ENCODE assay signal across 26 cellular contexts in genomic region chr2:187431911-187432310, GRCh38.
"Had no signal": no experiment of that assay in that cellular context is flagged by ENCODE, and none has a peak within 500 bp of the region (broad histone marks: within the 10 kb centered on the region; RNA-seq: fewer than 3 reads in every experiment).

No MANE protein-coding gene starts in this region.

- H3K27me3 Mint-ChIP-seq: dendritic cell treated with granulocyte-macrophage colony-stimulating factor and Interleukin-4, amounts not matched to agents 40 ng/mL and 50 ng/mL, for 4 days; memory B cell; natural killer cell treated with Interleukin-12 subunit alpha and Interleukin-12 subunit beta and Interleukin-15 and Interleukin-18, amount 100 ng/mL, for 72 hours; progenitor cell of endocrine pancreas; stimulated activated memory B cell treated with anti-CD40 and anti-IgM and Interleukin-4, amounts not matched to agents 10 μg/mL and 1 μg/mL and 100 μg/mL, for 72 hours; stimulated activated naive CD8-positive, alpha-beta T cell treated with anti-CD3 and anti-CD28 coated beads, Interleukin-15, Interleukin-2, amounts not matched to agents 100 ng/mL and 50 ng/mL, for 24 hours had no signal

- H3K9me3 ChIP-seq: colonic mucosa, esophagus muscularis mucosa, neutrophil, thoracic aorta, tibial nerve, upper lobe of left lung had no signal

- H3K4me1 ChIP-seq: colonic mucosa, esophagus muscularis mucosa, parathyroid adenoma had no signal

- H3K9me3 Mint-ChIP-seq: dendritic cell treated with granulocyte-macrophage colony-stimulating factor and Interleukin-4, amounts not matched to agents 40 ng/mL and 50 ng/mL, for 4 days; endodermal cell; stimulated activated naive CD8-positive, alpha-beta T cell treated with anti-CD3 and anti-CD28 coated beads, Interleukin-15, Interleukin-2, amounts not matched to agents 100 ng/mL and 50 ng/mL, for 24 hours had no signal

- H3K36me3 Mint-ChIP-seq: immature natural killer cell; memory B cell; natural killer cell treated with Interleukin-12 subunit alpha and Interleukin-12 subunit beta and Interleukin-15 and Interleukin-18, amount 100 ng/mL, for 72 hours; stimulated activated memory B cell treated with anti-CD40 and anti-IgM and Interleukin-4, amounts not matched to agents 10 μg/mL and 1 μg/mL and 100 μg/mL, for 72 hours had no signal

- ATAC-seq: left colon; left ventricle myocardium superior; natural killer cell treated with Interleukin-12 subunit alpha and Interleukin-12 subunit beta and Interleukin-15 and Interleukin-18, amount 100 ng/mL, for 72 hours; sciatic nerve; stimulated activated memory B cell treated with anti-CD40 and anti-IgM and Interleukin-4, amounts not matched to agents 10 μg/mL and 1 μg/mL and 100 μg/mL, for 72 hours had no signal

- H3K27me3 ChIP-seq: colonic mucosa, esophagus muscularis mucosa, neutrophil, tibial nerve, upper lobe of left lung had no signal

- H3K27ac ChIP-seq: colonic mucosa, esophagus muscularis mucosa, neutrophil, parathyroid adenoma, thoracic aorta, tibial nerve had no signal

- H3K4me3 Mint-ChIP-seq: dendritic cell treated with granulocyte-macrophage colony-stimulating factor and Interleukin-4, amounts not matched to agents 40 ng/mL and 50 ng/mL, for 4 days; endodermal cell; immature natural killer cell; memory B cell; natural killer cell treated with Interleukin-12 subunit alpha and Interleukin-12 subunit beta and Interleukin-15 and Interleukin-18, amount 100 ng/mL, for 72 hours; neural crest cell; stimulated activated memory B cell treated with anti-CD40 and anti-IgM and Interleukin-4, amounts not matched to agents 10 μg/mL and 1 μg/mL and 100 μg/mL, for 72 hours; stimulated activated naive CD8-positive, alpha-beta T cell treated with anti-CD3 and anti-CD28 coated beads, Interleukin-15, Interleukin-2, amounts not matched to agents 100 ng/mL and 50 ng/mL, for 24 hours had no signal

- H3K4me3 ChIP-seq: colonic mucosa, esophagus muscularis mucosa, lung, thoracic aorta, tibial nerve, upper lobe of left lung had no signal

- H3K36me3 ChIP-seq: colonic mucosa, neutrophil, thoracic aorta, tibial nerve had no signal

- H3K4me1 Mint-ChIP-seq: endodermal cell; immature natural killer cell; memory B cell; stimulated activated memory B cell treated with anti-CD40 and anti-IgM and Interleukin-4, amounts not matched to agents 10 μg/mL and 1 μg/mL and 100 μg/mL, for 72 hours had no signal

- H3K27ac Mint-ChIP-seq: dendritic cell treated with granulocyte-macrophage colony-stimulating factor and Interleukin-4, amounts not matched to agents 40 ng/mL and 50 ng/mL, for 4 days; endodermal cell; immature natural killer cell; memory B cell; natural killer cell treated with Interleukin-12 subunit alpha and Interleukin-12 subunit beta and Interleukin-15 and Interleukin-18, amount 100 ng/mL, for 72 hours; progenitor cell of endocrine pancreas; stimulated activated memory B cell treated with anti-CD40 and anti-IgM and Interleukin-4, amounts not matched to agents 10 μg/mL and 1 μg/mL and 100 μg/mL, for 72 hours; stimulated activated naive CD8-positive, alpha-beta T cell treated with anti-CD3 and anti-CD28 coated beads, Interleukin-15, Interleukin-2, amounts not matched to agents 100 ng/mL and 50 ng/mL, for 24 hours had no signal

- DNase-seq: colonic mucosa; effector CD8-positive, alpha-beta T cell; endodermal cell; hypothalamus; immature natural killer cell; islet precursor cell; kidney glomerular epithelial cell; left colon; left ventricle myocardium superior; stimulated activated CD4-positive, alpha-beta T cell treated with anti-CD3 and anti-CD28 coated beads, Interleukin-2, amount 100 ng/mL, for 24 hours; stimulated activated CD4-positive, alpha-beta T cell treated with anti-CD3 and anti-CD28 coated beads, Interleukin-4, amount 100 ng/mL, for 4 hours; upper lobe of left lung had no signal
